Comparison of ENCODE assay signal across 8 cellular contexts in genomic region chr13:36981156-36981743, GRCh38. TPM values are rescaled to one million over a fixed set of nuclear protein-coding genes. Genes with fewer than 3 reads are reported as not detected.
DNase-seq lines count a peak whose midpoint lies in the region; ATAC-seq and TF ChIP-seq lines count a peak whose summit lies in the region.

No MANE protein-coding gene starts in this region.

- H4K20me1 ChIP-seq in smooth muscle cell (ENCODE audit: low read depth) = no peaks in the 10 kb centered on the region

- H3K4me3 ChIP-seq in cardiac muscle cell (no peak overlapping the region), fibroblast of pulmonary artery (replicated peaks; ENCODE audit: low read depth, low read length) (no peak overlapping the region), smooth muscle cell (no peak overlapping the region)

- H3K36me3 ChIP-seq in cardiac muscle cell = peaks cover 50% of the 10 kb centered on the region
- H3K36me3 ChIP-seq in smooth muscle cell (ENCODE audit: low read depth) = peaks cover 15% of the 10 kb centered on the region

- H3F3A ChIP-seq in smooth muscle cell (ENCODE audit: low read depth) = peaks cover 10% of the 10 kb centered on the region

- H3K9ac ChIP-seq in smooth muscle cell (ENCODE audit: low read depth) = no peak overlapping the region

- H3K27me3 ChIP-seq in cardiac muscle cell (no peaks in the 10 kb centered on the region), smooth muscle cell (ENCODE audit: low read depth) (no peaks in the 10 kb centered on the region)

- no peaks in the 10 kb centered on the region for H3K4me1 ChIP-seq in cardiac muscle cell (ENCODE audit: low read depth)
- no peaks in the 10 kb centered on the region for H3K4me1 ChIP-seq in smooth muscle cell (ENCODE audit: low read depth)

- intact Hi-C loops in Right ventricle myocardium superior (cut with DNase I) = loop anchor here (5.0 kb wide), 1 partner anchor 124 kb away; no protein-coding TSS in a partner anchor

- TF ChIP-seq CTCF in cardiac muscle cell (IDR thresholded peaks at IDR 0.05; ENCODE audit: low read depth, low read length) = peak; percentile 49
- TF ChIP-seq CTCF in fibroblast of pulmonary artery (IDR thresholded peaks at IDR 0.05; ENCODE audit: low read length, missing control alignments) = peak; percentile 54
- TF ChIP-seq CTCF in smooth muscle cell (IDR thresholded peaks at IDR 0.05; ENCODE audit: borderline replicate concordance, insufficient read depth, poor library complexity, severe bottlenecking) = peak; percentile 57

- H3K27ac ChIP-seq in cardiac muscle cell = no peak overlapping the region
- H3K27ac ChIP-seq in smooth muscle cell (ENCODE audit: low read depth) = no peak overlapping the region

- WGBS in smooth muscle cell (ENCODE audit: low lambda C conversion rate) = 47% methylated on average over 6 of the region's 6 CpGs

- no peaks in the 10 kb centered on the region for H3K9me3 ChIP-seq in cardiac muscle cell (ENCODE audit: low read depth)
- no peaks in the 10 kb centered on the region for H3K9me3 ChIP-seq in smooth muscle cell (replicated peaks; ENCODE audit: low read depth)

- peak; percentile 52 to 77 for DNase-seq in cardiac muscle cell (ENCODE audit: low read depth in 1 of 2, low spot score in 1 of 2)
- DNase-seq in Right ventricle myocardium superior = no peak
- DNase-seq in HT-29 (ENCODE audit: low spot score) = peak; percentile 61
- DNase-seq in SHP77 (lab: John Stamatoyannopoulos, UW) = peak; percentile 26 to 55
- peak; percentile 83 for DNase-seq in fibroblast of pulmonary artery (ENCODE audit: low read depth)
- DNase-seq in smooth muscle cell (lab: John Stamatoyannopoulos, UW; ENCODE audit: unreplicated experiment) = no peak
- DNase-seq in stimulated activated CD4-positive, alpha-beta T cell treated with anti-CD3 and anti-CD28 coated beads, Interleukin-15, amount 100 ng/mL, for 24 hours = no peak
- DNase-seq in activated CD4-positive, alpha-beta T cell treated with anti-CD3 and anti-CD28 coated beads for 48 hours = no peak

- H3K4me2 ChIP-seq in smooth muscle cell = no peak overlapping the region

- H3K79me2 ChIP-seq in smooth muscle cell (ENCODE audit: low read depth) = no peaks in the 10 kb centered on the region

- no peak for ATAC-seq in Right ventricle myocardium superior (ENCODE audit: poor library complexity)

- H2AFZ ChIP-seq in smooth muscle cell (ENCODE audit: low read depth) = no peak overlapping the region

RNA-seq across cellular contexts. Expression of gene ALG5, which starts 17.9 kb away (rescaled TPM):
- total RNA-seq in cardiac muscle cell (15.1 and 19.7 TPM in 2 replicates), Right ventricle myocardium superior (7.8 TPM), smooth muscle cell (60.0 and 68.5 TPM in 2 replicates)
- polyA plus RNA-seq in cardiac muscle cell (52.8 and 56.0 TPM in 2 replicates), smooth muscle cell (67.8 and 68.1 TPM in 2 replicates)
- 34.9 and 38.3 TPM in 2 replicates for total RNA-seq in HT-29 (2014; rRNA removed; shearing (Covaris generic))

RNA-seq across cellular contexts. Expression of gene EXOSC8, which starts 19.3 kb away (rescaled TPM):
- total RNA-seq in cardiac muscle cell = 34.7 and 35.0 TPM in 2 replicates
- 125 and 147 TPM in 2 replicates for polyA plus RNA-seq in cardiac muscle cell
- total RNA-seq in Right ventricle myocardium superior = 17.7 TPM
- 55.6 and 60.3 TPM in 2 replicates for total RNA-seq in HT-29 (2014; rRNA removed; shearing (Covaris generic))
- total RNA-seq in smooth muscle cell = 29.8 and 50.0 TPM in 2 replicates
- polyA plus RNA-seq in smooth muscle cell = 73.7 and 86.8 TPM in 2 replicates

Comparison
In these comparisons a context has a peak if more than half of its experiments do, and no peak if none do; other contexts are left out.
1. DNase-seq: peak in cardiac muscle cell (2 of 2), HT-29 (single experiment), SHP77 (2 of 2) and fibroblast of pulmonary artery (single experiment); none in Right ventricle myocardium superior (single experiment), smooth muscle cell (single experiment), stimulated activated CD4-positive, alpha-beta T cell treated with anti-CD3 and anti-CD28 coated beads, Interleukin-15, amount 100 ng/mL, for 24 hours (single experiment) and activated CD4-positive, alpha-beta T cell treated with anti-CD3 and anti-CD28 coated beads for 48 hours (single experiment).
2. Peak in every context shown above with its lines, with median percentiles within 50 percentile points of each other: CTCF ChIP-seq.